8 cellular contexts compared by ENCODE assay signal in the genomic region with DNA sequence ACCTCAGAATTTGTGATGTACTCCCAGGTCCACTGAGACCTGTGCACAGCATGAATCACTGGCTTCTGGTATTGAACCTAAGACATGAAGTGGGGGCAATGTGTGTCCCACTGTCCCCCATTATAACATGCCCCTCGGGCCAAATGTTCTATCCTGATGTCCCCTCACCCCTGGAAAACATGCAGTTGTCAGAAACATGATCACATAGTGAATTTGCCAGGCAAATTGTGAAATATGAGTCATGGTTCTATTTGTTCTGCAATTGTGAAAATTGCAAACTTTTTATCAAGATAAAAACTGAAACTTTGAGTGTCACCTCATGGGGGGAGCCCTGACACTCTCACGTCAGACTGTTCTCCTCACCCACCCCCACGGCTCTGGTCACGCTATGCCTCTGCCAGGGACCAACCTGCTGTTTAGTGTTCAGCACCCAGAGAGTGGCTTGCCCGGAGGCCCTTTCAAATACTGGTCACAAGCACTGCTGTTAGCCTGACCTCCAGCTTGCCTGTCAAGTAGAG.
DNase-seq lines count a peak whose midpoint lies in the region; ATAC-seq and TF ChIP-seq lines count a peak whose summit lies in the region.

No MANE protein-coding gene starts in this region.

- no peaks in the 10 kb centered on the region for H3K9me3 Mint-ChIP-seq in stimulated activated effector memory CD8-positive, alpha-beta T cell treated with anti-CD3 and anti-CD28 coated beads, Interleukin-12 subunit alpha, Interleukin-12 subunit beta, amount 100 ng/mL, for 72 hours

- peak overlapping the region; percentile 48 for H3K4me3 Mint-ChIP-seq in stimulated activated effector memory CD8-positive, alpha-beta T cell treated with anti-CD3 and anti-CD28 coated beads, Interleukin-12 subunit alpha, Interleukin-12 subunit beta, amount 100 ng/mL, for 72 hours

- DNase-seq in RPMI8226 (peak; percentile 42), choroid plexus epithelial cell (ENCODE audit: low read depth) (peak; percentile 54), AG08395 (ENCODE audit: low spot score) (no peak), hippocampal formation (lab: John Stamatoyannopoulos, UW) (no peak), KG1 (lab: John Stamatoyannopoulos, UW) (no peak)
- DNase-seq in stimulated activated effector memory CD8-positive, alpha-beta T cell treated with anti-CD3 and anti-CD28 coated beads, Interleukin-12 subunit alpha, Interleukin-12 subunit beta, amount 100 ng/mL, for 72 hours (ENCODE audit: low spot score in 2 of 2) = peak; percentile 72 to 91

- H3K36me3 Mint-ChIP-seq in stimulated activated effector memory CD8-positive, alpha-beta T cell treated with anti-CD3 and anti-CD28 coated beads, Interleukin-12 subunit alpha, Interleukin-12 subunit beta, amount 100 ng/mL, for 72 hours = peaks cover 7% of the 10 kb centered on the region

- H3K4me3 ChIP-seq in choroid plexus epithelial cell (ENCODE audit: low read depth, low read length) = no peak overlapping the region

- H3K27ac Mint-ChIP-seq in stimulated activated effector memory CD8-positive, alpha-beta T cell treated with anti-CD3 and anti-CD28 coated beads, Interleukin-12 subunit alpha, Interleukin-12 subunit beta, amount 100 ng/mL, for 72 hours = no peak overlapping the region

- peak; percentile 74 for ATAC-seq in GM19023 (IDR thresholded peaks at IDR 0.05; ENCODE audit: unreplicated experiment)
- ATAC-seq in HG02885 (IDR thresholded peaks at IDR 0.05; ENCODE audit: poor library complexity, unreplicated experiment) = peak; percentile 70
- ATAC-seq in stimulated activated effector memory CD8-positive, alpha-beta T cell treated with anti-CD3 and anti-CD28 coated beads, Interleukin-12 subunit alpha, Interleukin-12 subunit beta, amount 100 ng/mL, for 72 hours = peak; percentile 91

- TF ChIP-seq CTCF in choroid plexus epithelial cell (conservative IDR thresholded peaks at IDR 0.05; ENCODE audit: low read depth, low read length) = no peak

- H3K4me1 Mint-ChIP-seq in stimulated activated effector memory CD8-positive, alpha-beta T cell treated with anti-CD3 and anti-CD28 coated beads, Interleukin-12 subunit alpha, Interleukin-12 subunit beta, amount 100 ng/mL, for 72 hours = peaks cover 52% of the 10 kb centered on the region

Comparison
In these comparisons a context has a peak if more than half of its experiments do, and no peak if none do; other contexts are left out.
1. DNase-seq: peak in RPMI8226 (single experiment), choroid plexus epithelial cell (single experiment) and stimulated activated effector memory CD8-positive, alpha-beta T cell treated with anti-CD3 and anti-CD28 coated beads, Interleukin-12 subunit alpha, Interleukin-12 subunit beta, amount 100 ng/mL, for 72 hours (2 of 2); none in AG08395 (single experiment), hippocampal formation (0 of 2) and KG1 (single experiment).
2. Peak in every context shown above with its lines, with median percentiles within 50 percentile points of each other: ATAC-seq.